ENCODE assay signal across 14 cellular contexts in the genomic region with DNA sequence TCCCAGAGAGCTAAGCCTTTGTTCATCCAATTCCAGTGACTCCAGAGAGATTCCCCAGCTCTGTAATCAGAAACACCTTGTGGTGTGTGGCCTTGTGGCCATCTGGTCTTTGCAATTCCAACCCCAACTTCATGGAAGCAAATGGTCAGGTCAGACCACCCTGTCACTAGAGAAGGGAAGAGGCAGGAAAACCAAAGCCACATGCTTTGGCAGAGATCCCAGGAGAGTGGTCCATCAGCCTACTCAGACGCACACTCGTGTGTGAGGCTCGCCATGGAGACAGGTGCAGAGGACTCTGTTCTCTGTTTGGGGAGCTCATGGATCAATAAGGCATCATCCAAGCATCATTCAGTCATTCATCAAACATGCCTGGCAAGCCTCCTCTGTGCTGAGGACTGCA. TPM values are rescaled to one million over a fixed set of nuclear protein-coding genes. Genes with fewer than 3 reads are reported as not detected.
DNase-seq lines count a peak whose midpoint lies in the region; ATAC-seq and TF ChIP-seq lines count a peak whose summit lies in the region.
"Had no signal": no experiment of that assay in that cellular context is flagged by ENCODE, and none has a peak within 500 bp of the region (broad histone marks: within the 10 kb centered on the region; RNA-seq: fewer than 3 reads in every experiment).

No MANE protein-coding gene starts in this region.

- peaks cover 0 to 56% (median 0%) of the 10 kb centered on the region in 4 donors for H3K27me3 ChIP-seq in esophagus muscularis mucosa

- no peak for TF ChIP-seq EP300 in esophagus muscularis mucosa (IDR thresholded peaks at IDR 0.05)

- H3K9me3 ChIP-seq in esophagus muscularis mucosa = peaks cover 0 to 12% (median 7%) of the 10 kb centered on the region in 4 donors
- H3K9me3 ChIP-seq: A549, BE2C had no signal

- 30% methylated on average over 3 of the region's 3 CpGs for WGBS in esophagus muscularis mucosa

- ATAC-seq in GM21717 (IDR thresholded peaks at IDR 0.05; ENCODE audit: unreplicated experiment) (no peak), HG03442 (IDR thresholded peaks at IDR 0.05; ENCODE audit: unreplicated experiment) (no peak)
- ATAC-seq: A549 had no signal

- no peaks in the 10 kb centered on the region for H3K36me3 ChIP-seq in esophagus muscularis mucosa
- H3K36me3 ChIP-seq: BE2C had no signal

- no peaks in the 10 kb centered on the region for H3K4me1 ChIP-seq in esophagus muscularis mucosa
- H3K4me1 ChIP-seq: A549, BE2C had no signal

- TF ChIP-seq POLR2A in esophagus muscularis mucosa (IDR thresholded peaks at IDR 0.05; ENCODE audit: low read depth) = no peak

- no peak for TF ChIP-seq CTCF in esophagus muscularis mucosa (IDR thresholded peaks at IDR 0.05)

- no peak overlapping the region for H3K27ac ChIP-seq in esophagus muscularis mucosa (replicated peaks in 1 of 4)
- H3K27ac ChIP-seq: A549 had no signal

- DNase-seq in NCI-H345 (lab: John Stamatoyannopoulos, UW) (peak; percentile 33), NCI-H345 treated with DMSO at 0.1 percent for 48 hours (lab: John Stamatoyannopoulos, UW; ENCODE audit: unreplicated experiment) (no peak), COLO668 (lab: John Stamatoyannopoulos, UW; ENCODE audit: unreplicated experiment) (peak; percentile 22), esophagus muscularis mucosa (ENCODE audit: extremely low spot score) (peak; percentile 82)
- DNase-seq: BE2C; CD8-positive, alpha-beta memory T cell; DMS53; GOT3; H9; IMR-90 had no signal

- no peak overlapping the region for H3K4me3 ChIP-seq in esophagus muscularis mucosa
- H3K4me3 ChIP-seq: A549 had no signal

- intact Hi-C loops in esophagus muscularis mucosa (cut with DNase I) = no loop called here

RNA-seq across cellular contexts. Expression of a gene that starts 46.2 kb away (rescaled TPM):
- under 1 TPM in 1 of 4 donors, not detected in 3; 0.13 TPM for total RNA-seq in esophagus muscularis mucosa
- total RNA-seq: CD8-positive, alpha-beta memory T cell; HT-29; IMR-90 had no signal
